In the genomic region with DNA sequence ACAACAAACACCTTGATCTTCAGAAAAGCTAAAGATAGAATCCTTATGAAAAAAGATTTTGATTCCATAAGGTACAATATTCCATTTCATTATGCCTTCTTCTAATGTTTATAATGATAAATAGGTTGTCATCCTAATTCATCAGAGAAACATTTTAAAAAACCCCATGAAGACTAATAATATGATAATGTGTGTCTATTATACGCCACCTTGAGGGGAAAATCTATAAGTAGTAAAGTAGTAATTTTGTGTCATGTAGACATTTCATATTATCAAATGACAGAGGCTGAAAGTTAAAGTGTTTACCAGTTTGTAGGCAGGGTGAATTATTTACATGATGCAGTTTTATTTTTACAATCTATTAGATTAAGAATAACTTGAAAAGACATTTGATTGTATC, we compare ENCODE assay signal across 25 cellular contexts.
"Had no signal": no experiment of that assay in that cellular context is flagged by ENCODE, and none has a peak within 500 bp of the region (broad histone marks: within the 10 kb centered on the region; RNA-seq: fewer than 3 reads in every experiment).

No MANE protein-coding gene starts in this region.

- FAIRE-seq: endometrium had no signal

- H3K4me3 ChIP-seq: left lung, lung, smooth muscle cell, stomach, transverse colon, uterus had no signal

- DNase-seq: activated CD4-positive, alpha-beta memory T cell treated with anti-CD3 and anti-CD28 coated beads, Interleukin-2, amount 10 ng/mL, durations not matched to agents 7 days and 5 days; activated CD4-positive, alpha-beta T cell treated with anti-CD3 and anti-CD28 coated beads for 4 hours; activated CD4-positive, CD25-positive, alpha-beta regulatory T cell; activated effector memory CD4-positive, alpha-beta T cell treated with anti-CD3 and anti-CD28 coated beads, Interleukin-2, amount 50 U/mL, for 16 hours; activated naive CD4-positive, alpha-beta T cell treated with anti-CD3 and anti-CD28 coated beads, Interleukin-2, amount 10 ng/mL, durations not matched to agents 7 days and 5 days; activated T-cell treated with anti-CD3 and anti-CD28 coated beads for 4 hours; amygdala; cerebellar nuclear complex; cortex of kidney; effector CD4-positive, alpha-beta T cell; erythroblast; foreskin fibroblast; left lung; naive B cell; occipital lobe; stimulated activated CD4-positive, alpha-beta T cell treated with anti-CD3 and anti-CD28 coated beads, Interleukin-15, amount 100 ng/mL, for 24 hours; stomach; T1000; transverse colon; uterus had no signal

- H3K27ac ChIP-seq: left lung, stomach, transverse colon, uterus had no signal

- ATAC-seq: left lung; sciatic nerve; stimulated activated memory B cell treated with anti-CD40 and anti-IgM and Interleukin-4, amounts not matched to agents 10 μg/mL and 1 μg/mL and 100 μg/mL, for 72 hours had no signal

- H3K36me3 ChIP-seq: left lung, stomach, transverse colon, uterus had no signal

- H3K4me1 ChIP-seq: left lung, stomach, transverse colon, uterus had no signal

- H3K9me3 ChIP-seq: left lung, stomach, transverse colon, uterus had no signal

- H3K27me3 ChIP-seq: left lung, stomach, transverse colon, uterus had no signal
